ENCODE assay signal across 24 cellular contexts in the genomic region with DNA sequence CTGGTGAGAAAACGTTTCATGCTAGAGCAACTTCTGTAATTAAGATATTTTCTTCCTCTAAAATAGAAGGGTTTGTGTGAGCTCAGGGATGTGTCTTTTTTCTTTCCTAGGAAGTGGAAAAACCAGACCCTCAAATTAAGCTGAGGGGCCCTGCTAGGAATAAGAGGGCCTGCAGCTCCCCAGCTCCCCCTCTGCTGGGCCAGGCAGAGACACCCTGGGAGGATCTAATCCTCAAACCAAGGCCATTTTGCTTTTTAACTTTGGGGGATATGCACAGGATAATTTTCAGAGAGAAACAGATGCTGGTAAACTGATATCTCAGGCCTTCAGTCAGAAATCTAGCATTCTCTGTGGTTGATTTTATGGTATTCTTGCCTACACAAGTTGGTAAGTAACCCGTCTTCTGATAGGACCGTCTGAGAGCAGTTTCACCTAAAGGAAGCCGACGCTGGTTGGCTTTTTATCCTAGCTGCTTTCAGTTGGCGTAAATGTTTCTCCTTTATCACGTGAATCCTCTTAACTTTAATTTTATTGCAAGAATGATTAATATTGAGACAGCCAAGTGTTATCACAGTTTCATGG. TPM values are rescaled to one million over a fixed set of nuclear protein-coding genes. Genes with fewer than 3 reads are reported as not detected.
DNase-seq lines count a peak whose midpoint lies in the region; ATAC-seq and TF ChIP-seq lines count a peak whose summit lies in the region.
"Had no signal": no experiment of that assay in that cellular context is flagged by ENCODE, and none has a peak within 500 bp of the region (broad histone marks: within the 10 kb centered on the region; RNA-seq: fewer than 3 reads in every experiment).

No MANE protein-coding gene starts in this region.

- POLR2A ChIA-PET in T-cell (lab: Charles Lee) (no interaction called here), Caco-2 (lab: Charles Lee) (no interaction called here)

- no peak for DNase-seq in activated naive CD4-positive, alpha-beta T cell treated with anti-CD3 and anti-CD28 coated beads, Interleukin-2, amount 50 U/mL, for 16 hours
- DNase-seq in T-cell (peak in 3 of 34 experiments; percentile 13 to 19 (median 14)), fibroblast of peridontal ligament (ENCODE audit: extremely low read depth) (peak; percentile 16), Caco-2 (no peak)
- DNase-seq: activated effector memory CD4-positive, alpha-beta T cell treated with Interleukin-2 at 50 U/mL for 16 hours; aorta; caudate nucleus; head of caudate nucleus; NCI-H1694 treated with DMSO at 0.1 percent for 48 hours; NCI-H226; NCI-H774; OCI-M1; pancreas; stimulated activated CD4-positive, alpha-beta T cell treated with anti-CD3 and anti-CD28 coated beads, Interleukin-12 subunit alpha, Interleukin-12 subunit beta, amount 100 ng/mL, for 4 hours had no signal

- peaks cover 2% of the 10 kb centered on the region; the same call in 1 of the 2 replicates for H3K36me3 ChIP-seq in Caco-2 (ENCODE audit: control insufficient read depth, insufficient read depth, low read length)
- H3K36me3 ChIP-seq: pancreas, right atrium auricular region had no signal

- peaks cover 15% of the 10 kb centered on the region for H3K4me1 Mint-ChIP-seq in activated naive CD4-positive, alpha-beta T cell treated with anti-CD3 and anti-CD28 coated beads, Interleukin-2, amount 50 U/mL, for 24 hours
- H3K4me1 Mint-ChIP-seq in T-cell (peaks cover 12 to 27% (median 15%) of the 10 kb centered on the region in 3 donors), Caco-2 (ENCODE audit: low read depth, unreplicated experiment) (no peaks in the 10 kb centered on the region)
- H3K4me1 Mint-ChIP-seq: CD14-positive monocyte had no signal

- CTCF ChIA-PET in T-cell (lab: Charles Lee) (interaction anchor here (0.6 to 1.0 kb wide), 3 partner anchors 10 to 533 kb away, joined by 3 to 5 read pairs (median 4); no protein-coding TSS in a partner anchor), Caco-2 (lab: Charles Lee) (no interaction called here)

- peak overlapping the region; percentile 66 for H3K27ac Mint-ChIP-seq in activated naive CD4-positive, alpha-beta T cell treated with anti-CD3 and anti-CD28 coated beads, Interleukin-2, amount 50 U/mL, for 24 hours
- H3K27ac Mint-ChIP-seq in T-cell (peak overlapping the region; percentile 17 to 37), Caco-2 (ENCODE audit: unreplicated experiment) (no peak overlapping the region)
- H3K27ac Mint-ChIP-seq: CD14-positive monocyte had no signal

- peaks cover 12% of the 10 kb centered on the region; the same call in 1 of the 2 replicates for H3K4me1 ChIP-seq in Caco-2
- H3K4me1 ChIP-seq: pancreas, right atrium auricular region had no signal

- TF ChIP-seq CTCF in Caco-2 (IDR thresholded peaks at IDR 0.05; ENCODE audit: insufficient read depth in 1 of 2, low read depth in 1 of 2, low read length in 1 of 2, severe bottlenecking in 1 of 2, unreplicated experiment in 1 of 2): no peak

- no peak overlapping the region for H3K4me3 ChIP-seq in Caco-2 (ENCODE audit: low read depth, low read length)
- H3K4me3 ChIP-seq: K562, pancreas, right atrium auricular region had no signal

- intact Hi-C loops in Caco-2 (cut with micrococcal nuclease; ENCODE audit: unreplicated experiment): no loop called here

- H3K27me3 ChIP-seq in Caco-2 (replicated peaks; ENCODE audit: control insufficient read depth, insufficient read depth, low read length): no peaks in the 10 kb centered on the region
- H3K27me3 ChIP-seq: pancreas, right atrium auricular region had no signal

- no peaks in the 10 kb centered on the region for H3K36me3 Mint-ChIP-seq in activated naive CD4-positive, alpha-beta T cell treated with anti-CD3 and anti-CD28 coated beads, Interleukin-2, amount 50 U/mL, for 24 hours
- H3K36me3 Mint-ChIP-seq in T-cell (no peaks in the 10 kb centered on the region), Caco-2 (ENCODE audit: insufficient read depth, unreplicated experiment) (no peaks in the 10 kb centered on the region)
- H3K36me3 Mint-ChIP-seq: CD14-positive monocyte had no signal

- no TSS peak for BruUV-seq in Caco-2 (replicated peaks; lab: Mats Ljungman, UMichigan)

- H3K9me3 Mint-ChIP-seq in activated naive CD4-positive, alpha-beta T cell treated with anti-CD3 and anti-CD28 coated beads, Interleukin-2, amount 50 U/mL, for 24 hours: no peaks in the 10 kb centered on the region
- H3K9me3 Mint-ChIP-seq in T-cell (no peaks in the 10 kb centered on the region), Caco-2 (ENCODE audit: unreplicated experiment) (no peaks in the 10 kb centered on the region)

- no peaks in the 10 kb centered on the region; the same call in 1 of the 2 replicates for H3K9me3 ChIP-seq in Caco-2
- H3K9me3 ChIP-seq: pancreas, right atrium auricular region had no signal

- peak; percentile 53 to 73 (median 64) for ATAC-seq in T-cell (replicated peaks in 1 of 4)
- ATAC-seq in GM19397 (IDR thresholded peaks at IDR 0.05; ENCODE audit: unreplicated experiment): no peak
- ATAC-seq in HG03457 (IDR thresholded peaks at IDR 0.05; ENCODE audit: unreplicated experiment): no peak
- ATAC-seq: K562, pancreas, Right ventricle myocardium inferior had no signal

- H3K4me3 Mint-ChIP-seq in activated naive CD4-positive, alpha-beta T cell treated with anti-CD3 and anti-CD28 coated beads, Interleukin-2, amount 50 U/mL, for 24 hours: peak overlapping the region; percentile 67
- H3K4me3 Mint-ChIP-seq in T-cell: peak overlapping the region in 2 of 3 donors; percentile 41 to 55
- H3K4me3 Mint-ChIP-seq in Caco-2 (ENCODE audit: unreplicated experiment): no peak overlapping the region
- H3K4me3 Mint-ChIP-seq: CD14-positive monocyte had no signal

- H3K27me3 Mint-ChIP-seq in activated naive CD4-positive, alpha-beta T cell treated with anti-CD3 and anti-CD28 coated beads, Interleukin-2, amount 50 U/mL, for 24 hours: peaks cover 3% of the 10 kb centered on the region
- peaks cover 5 to 11% of the 10 kb centered on the region in 2 donors for H3K27me3 Mint-ChIP-seq in T-cell
- H3K27me3 Mint-ChIP-seq in Caco-2 (ENCODE audit: insufficient read depth, unreplicated experiment): peaks cover 12% of the 10 kb centered on the region

RNA-seq across cellular contexts. Expression of a gene that starts 34.8 kb away (rescaled TPM):
- total RNA-seq in T-cell (1 to 10 TPM in 4 of 5 donors, under 1 TPM in 1; 0.86 to 4.8 (median 2.7) TPM), Caco-2 (2022) (not detected in 2 replicates)
- total RNA-seq: dermis microvascular lymphatic vessel endothelial cell, endothelial cell of umbilical vein, G401, K562 had no signal

Comparison
In these comparisons a context has a peak if more than half of its experiments do, and no peak if none do; other contexts are left out.
1. ATAC-seq: peak in T-cell (4 of 4); none in GM19397 (single experiment) and HG03457 (single experiment).